ENCODE assay signal across 21 cellular contexts in genomic region chr9:92426501-92426900, GRCh38. TPM values are rescaled to one million over a fixed set of nuclear protein-coding genes. Genes with fewer than 3 reads are reported as not detected.
DNase-seq lines count a peak whose midpoint lies in the region; ATAC-seq and TF ChIP-seq lines count a peak whose summit lies in the region.
"Had no signal": no experiment of that assay in that cellular context is flagged by ENCODE, and none has a peak within 500 bp of the region (broad histone marks: within the 10 kb centered on the region; RNA-seq: fewer than 3 reads in every experiment).

No MANE protein-coding gene starts in this region.

- DNase-seq in Jurkat, Clone E6-1 (ENCODE audit: low read depth, low spot score): peak; percentile 86
- DNase-seq in NCI-H2081 treated with DMSO at 0.1 percent for 48 hours (lab: John Stamatoyannopoulos, UW) (peak; percentile 93), SJCRH30 (peak; percentile 52 to 73), osteocyte (ENCODE audit: extremely low spot score, unreplicated experiment) (no peak), KG1 (lab: John Stamatoyannopoulos, UW) (no peak), coronary artery (ENCODE audit: low spot score) (no peak), GDM1 (lab: John Stamatoyannopoulos, UW) (no peak)
- DNase-seq: activated CD8-positive, alpha-beta memory T cell treated with anti-CD3 and anti-CD28 coated beads, Interleukin-2, amount 10 ng/mL, durations not matched to agents 7 days and 5 days; esophagus squamous epithelium; hippocampal formation; KBM-7; PC-3; stimulated activated CD4-positive, alpha-beta T cell treated with anti-CD3 and anti-CD28 coated beads, Interleukin-12 subunit alpha, Interleukin-12 subunit beta, amount 100 ng/mL, for 4 hours; stomach; T-cell had no signal

- H3K9me3 Mint-ChIP-seq in osteocyte (ENCODE audit: unreplicated experiment): no peaks in the 10 kb centered on the region
- H3K9me3 Mint-ChIP-seq: dendritic cell treated with granulocyte-macrophage colony-stimulating factor and Interleukin-4, amounts not matched to agents 40 ng/mL and 50 ng/mL, for 4 days; T-cell; WTC11 had no signal

- peak overlapping the region; percentile 91 for H3K27ac Mint-ChIP-seq in osteocyte (ENCODE audit: unreplicated experiment)
- H3K27ac Mint-ChIP-seq: activated CD8-positive, alpha-beta memory T cell treated with anti-CD3 and anti-CD28 coated beads, Interleukin-2, amount 10 ng/mL, durations not matched to agents 7 days and 5 days; dendritic cell treated with granulocyte-macrophage colony-stimulating factor and Interleukin-4, amounts not matched to agents 40 ng/mL and 50 ng/mL, for 4 days; T-cell; WTC11 had no signal

- H3K9me3 ChIP-seq in SJCRH30 (replicated peaks): no peaks in the 10 kb centered on the region
- H3K9me3 ChIP-seq: BLaER1, esophagus squamous epithelium, stomach had no signal

- peaks cover 19% of the 10 kb centered on the region for H3K4me1 ChIP-seq in SJCRH30
- H3K4me1 ChIP-seq: BLaER1, parathyroid adenoma had no signal

- no peaks in the 10 kb centered on the region for H3K27me3 Mint-ChIP-seq in osteocyte (ENCODE audit: unreplicated experiment)
- H3K27me3 Mint-ChIP-seq: activated CD8-positive, alpha-beta memory T cell treated with anti-CD3 and anti-CD28 coated beads, Interleukin-2, amount 10 ng/mL, durations not matched to agents 7 days and 5 days; dendritic cell treated with granulocyte-macrophage colony-stimulating factor and Interleukin-4, amounts not matched to agents 40 ng/mL and 50 ng/mL, for 4 days; T-cell had no signal

- no peaks in the 10 kb centered on the region for H3K27me3 ChIP-seq in SJCRH30
- H3K27me3 ChIP-seq: BLaER1, esophagus squamous epithelium, stomach had no signal

- no peaks in the 10 kb centered on the region for H3K36me3 ChIP-seq in SJCRH30
- H3K36me3 ChIP-seq: esophagus squamous epithelium, stomach had no signal

- no peak for TF ChIP-seq POLR2A in GM18505 (IDR thresholded peaks at IDR 0.05; ENCODE audit: borderline replicate concordance, extremely low read depth, insufficient read depth, insufficient read length)

- peaks cover 2% of the 10 kb centered on the region for H3K36me3 Mint-ChIP-seq in osteocyte (ENCODE audit: unreplicated experiment)
- H3K36me3 Mint-ChIP-seq: WTC11 had no signal

- TF ChIP-seq CTCF in osteocyte (IDR thresholded peaks at IDR 0.05) (no peak), coronary artery (IDR thresholded peaks at IDR 0.05) (no peak)

- no peak overlapping the region for H3K4me3 ChIP-seq in Jurkat, Clone E6-1 (ENCODE audit: low read length)
- H3K4me3 ChIP-seq in SJCRH30 (no peak overlapping the region), coronary artery (no peak overlapping the region)
- H3K4me3 ChIP-seq: BLaER1, esophagus squamous epithelium, stomach had no signal

- ATAC-seq in GM18505 (IDR thresholded peaks at IDR 0.05; ENCODE audit: unreplicated experiment): no peak
- ATAC-seq: activated CD8-positive, alpha-beta memory T cell treated with anti-CD3 and anti-CD28 coated beads, Interleukin-2, amount 10 ng/mL, durations not matched to agents 7 days and 5 days; PC-3; T-cell; WTC11 had no signal

- no peak overlapping the region for H3K4me3 Mint-ChIP-seq in osteocyte (ENCODE audit: unreplicated experiment)
- H3K4me3 Mint-ChIP-seq: activated CD8-positive, alpha-beta memory T cell treated with anti-CD3 and anti-CD28 coated beads, Interleukin-2, amount 10 ng/mL, durations not matched to agents 7 days and 5 days; dendritic cell treated with granulocyte-macrophage colony-stimulating factor and Interleukin-4, amounts not matched to agents 40 ng/mL and 50 ng/mL, for 4 days; T-cell; WTC11 had no signal

- H3K27ac ChIP-seq in SJCRH30: peak overlapping the region; percentile 40
- H3K27ac ChIP-seq in coronary artery: peak overlapping the region in 1 of 2 donors; percentile 36
- H3K27ac ChIP-seq: BLaER1, parathyroid adenoma had no signal

- peaks cover 47% of the 10 kb centered on the region for H3K4me1 Mint-ChIP-seq in osteocyte (ENCODE audit: unreplicated experiment)
- H3K4me1 Mint-ChIP-seq: T-cell, WTC11 had no signal

RNA-seq across cellular contexts. Expression of gene OMD, which starts 2.2 kb away (rescaled TPM):
- not detected for polyA plus RNA-seq in Jurkat, Clone E6-1 (2012; ENCODE audit: insufficient read depth, insufficient read length)
- total RNA-seq in SJCRH30 (2014; rRNA removed; shearing (Covaris generic)): 0.08 TPM in 1 of 2 replicates, not detected in the other
- 27.2 and 31.1 TPM in 2 replicates for total RNA-seq in osteocyte
- total RNA-seq: activated CD8-positive, alpha-beta memory T cell treated with anti-CD3 and anti-CD28 coated beads, Interleukin-2, amount 10 ng/mL, durations not matched to agents 7 days and 5 days; Daoy; PC-3; T-cell; WTC11 had no signal

RNA-seq across cellular contexts. Expression of gene OGN, which starts 22.1 kb away (rescaled TPM):
- polyA plus RNA-seq in Jurkat, Clone E6-1 (2012; ENCODE audit: insufficient read depth, insufficient read length): 8.7 TPM
- total RNA-seq in SJCRH30 (2014; rRNA removed; shearing (Covaris generic)): not detected in 2 replicates
- 3.9 and 5.5 TPM in 2 replicates for total RNA-seq in osteocyte
- total RNA-seq: activated CD8-positive, alpha-beta memory T cell treated with anti-CD3 and anti-CD28 coated beads, Interleukin-2, amount 10 ng/mL, durations not matched to agents 7 days and 5 days; Daoy; PC-3; WTC11 had no signal

RNA-seq across cellular contexts. Expression of gene ASPN, which starts 55.8 kb away (rescaled TPM):
- polyA plus RNA-seq in Jurkat, Clone E6-1 (2012; ENCODE audit: insufficient read depth, insufficient read length): not detected
- total RNA-seq in SJCRH30 (2014; rRNA removed; shearing (Covaris generic)): 0.06 TPM in 1 of 2 replicates, not detected in the other
- 116 and 129 TPM in 2 replicates for total RNA-seq in osteocyte
- total RNA-seq: activated CD8-positive, alpha-beta memory T cell treated with anti-CD3 and anti-CD28 coated beads, Interleukin-2, amount 10 ng/mL, durations not matched to agents 7 days and 5 days; Daoy; PC-3; T-cell; WTC11 had no signal

Comparison
In these comparisons a context has a peak if more than half of its experiments do, and no peak if none do; other contexts are left out.
1. DNase-seq: peak in Jurkat, Clone E6-1 (single experiment), NCI-H2081 treated with DMSO at 0.1 percent for 48 hours (single experiment) and SJCRH30 (2 of 2); none in osteocyte (single experiment), KG1 (single experiment), coronary artery (single experiment) and GDM1 (single experiment).
2. RNA of gene OMD, which starts 2.2 kb away (total RNA-seq): 27.2 to 31.1 TPM in osteocyte; 0.08 TPM in SJCRH30; every median in the first group is over 10 times any median in the second.
3. RNA of gene ASPN, which starts 55.8 kb away (total RNA-seq): 116 to 129 TPM in osteocyte; 0.06 TPM in SJCRH30; every median in the first group is over 100 times any median in the second.